Comparison of ENCODE assay signal across 1 cellular context in genomic region chr19:11941361-11941887, GRCh38. TPM values are rescaled to one million over a fixed set of nuclear protein-coding genes. Genes with fewer than 3 reads are reported as not detected.
"Had no signal": no experiment of that assay in that cellular context is flagged by ENCODE, and none has a peak within 500 bp of the region (broad histone marks: within the 10 kb centered on the region; RNA-seq: fewer than 3 reads in every experiment).

No MANE protein-coding gene starts in this region.

RNA-seq across cellular contexts. Expression of gene ZNF700, which starts 16.5 kb away (rescaled TPM):
- total RNA-seq: astrocyte had no signal

RNA-seq across cellular contexts. Expression of gene ZNF763, which starts 23.4 kb away (rescaled TPM):
- total RNA-seq: astrocyte had no signal

RNA-seq across cellular contexts. Expression of gene ZNF69, which starts 53.8 kb away (rescaled TPM):
- total RNA-seq: astrocyte had no signal
